ENCODE assay signal across 1 cellular context in the genomic region with DNA sequence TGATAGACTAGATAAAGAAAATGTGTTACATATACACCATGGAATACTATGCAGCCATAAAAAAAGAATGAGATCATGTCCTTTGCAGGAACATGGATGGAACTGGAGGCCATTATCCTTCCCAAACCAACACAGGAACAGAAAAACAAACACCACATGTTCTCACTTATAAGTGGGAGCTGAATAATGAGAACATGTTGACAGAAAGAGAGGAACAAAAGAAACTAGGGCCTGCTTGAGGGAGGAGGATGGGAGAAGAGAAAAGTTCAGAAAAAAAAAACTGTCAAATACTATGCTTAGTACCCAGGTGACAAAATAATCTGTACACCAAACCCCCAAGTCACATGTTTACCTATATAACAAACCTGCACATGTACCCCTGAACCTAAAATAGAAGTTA.
TF ChIP-seq lines count a peak whose summit lies in the region.

No MANE protein-coding gene starts in this region.

TF ChIP-seq in K562, 482 proteins besides CTCF, POLR2A, EP300 and RAD21:
- TF ChIP-seq ZNF146 (CRISPR knock-in tag; IDR thresholded peaks at IDR 0.05; ENCODE audit: unreplicated experiment) = peak; percentile 42
